ENCODE assay signal across 8 cellular contexts in genomic region chr2:231463698-231464575, GRCh38. TPM values are rescaled to one million over a fixed set of nuclear protein-coding genes. Genes with fewer than 3 reads are reported as not detected.
DNase-seq lines count a peak whose midpoint lies in the region; ATAC-seq and TF ChIP-seq lines count a peak whose summit lies in the region.

Gene NCL, minus strand, starts transcription at chr2:231464484. Its CDS starts 131 bp downstream, at chr2:231464353.

- peak within 1 kb of the TSS; percentile 88 to 99 (median 96) for H3K4me3 ChIP-seq in skeletal muscle tissue (ENCODE audit: low read length in 3 of 3)

- no peaks in the 10 kb centered on the region for H3K27me3 ChIP-seq in skeletal muscle tissue (ENCODE audit: control insufficient read depth in 3 of 3, insufficient read depth in 3 of 3, low read length in 3 of 3)

- ATAC-seq in GM18505 (IDR thresholded peaks at IDR 0.05; ENCODE audit: unreplicated experiment) = peak; percentile 87
- ATAC-seq in HG02943 (IDR thresholded peaks at IDR 0.05; ENCODE audit: low read depth, unreplicated experiment) = peak; percentile 85

- H3K4me1 ChIP-seq in skeletal muscle tissue (ENCODE audit: control insufficient read depth in 3 of 3, insufficient read depth in 3 of 3, low read length in 3 of 3) = peaks cover 22 to 32% (median 26%) of the 10 kb centered on the region in 3 donors

- H3K9ac ChIP-seq in skeletal muscle tissue (ENCODE audit: low read depth in 1 of 3, low read length in 3 of 3) = peak within 1 kb of the TSS; percentile 99 to 100 (median 99)

- peaks cover 27 to 39% (median 38%) of the 10 kb centered on the region in 3 donors for H3K36me3 ChIP-seq in skeletal muscle tissue (ENCODE audit: control insufficient read depth in 3 of 3, insufficient read depth in 3 of 3, low read length in 3 of 3)

- DNase-seq in NCI-H187 treated with DMSO at 0.1 percent for 48 hours (lab: John Stamatoyannopoulos, UW) (peak; percentile 54), T-helper 9 cell (peak; percentile 79), astrocyte of the hippocampus (ENCODE audit: low read depth, low spot score) (peak; percentile 99), iPS DF 4.7 (ENCODE audit: extremely low read depth, low spot score) (peak; percentile 83), cortex of kidney (lab: John Stamatoyannopoulos, UW) (no peak)

- peak within 1 kb of the TSS; percentile 99 for H3K27ac ChIP-seq in skeletal muscle tissue (ENCODE audit: low read depth, low read length)

- peak; percentile 99 for TF ChIP-seq POLR2A in GM18505 (IDR thresholded peaks at IDR 0.05; ENCODE audit: borderline replicate concordance, extremely low read depth, insufficient read depth, insufficient read length)

- no peaks in the 10 kb centered on the region for H3K9me3 ChIP-seq in skeletal muscle tissue (ENCODE audit: control insufficient read depth in 3 of 3, low read length in 3 of 3)

RNA-seq across cellular contexts. Expression of gene NCL, which starts in this region (rescaled TPM):
- total RNA-seq in skeletal muscle tissue = 110 TPM
